Comparison of ENCODE assay signal across 11 cellular contexts in genomic region chr17:58081641-58082340, GRCh38. TPM values are rescaled to one million over a fixed set of nuclear protein-coding genes. Genes with fewer than 3 reads are reported as not detected.
DNase-seq lines count a peak whose midpoint lies in the region; ATAC-seq and TF ChIP-seq lines count a peak whose summit lies in the region.
"Had no signal": no experiment of that assay in that cellular context is flagged by ENCODE, and none has a peak within 500 bp of the region (broad histone marks: within the 10 kb centered on the region; RNA-seq: fewer than 3 reads in every experiment).

No MANE protein-coding gene starts in this region.

- H3K9me3 ChIP-seq in lung (ENCODE audit: control insufficient read depth in 2 of 2, insufficient read depth in 1 of 2, low read length in 1 of 2) (no peaks in the 10 kb centered on the region), stomach (no peaks in the 10 kb centered on the region)
- H3K9me3 ChIP-seq: lower lobe of right lung had no signal

- H3K4me3 ChIP-seq in lung (no peak overlapping the region), stomach (no peak overlapping the region), brain microvascular endothelial cell (ENCODE audit: low read depth, low read length) (no peak overlapping the region)

- TF ChIP-seq POLR2A in stomach (IDR thresholded peaks at IDR 0.05) = no peak

- H3K27ac ChIP-seq in VCaP (peak overlapping the region; percentile 91), lung (ENCODE audit: low read depth in 1 of 2, low read length in 1 of 2) (no peak overlapping the region), stomach (peak overlapping the region in 3 of 5 donors; percentile 94 to 98 (median 97)), brain microvascular endothelial cell (no peak overlapping the region)

- in situ Hi-C loops in brain microvascular endothelial cell (cut with HindIII; ENCODE audit: low pct_ligation_motif_present, low sequenced_read_pairs) = no loop called here

- peaks cover 23% of the 10 kb centered on the region for H3K4me1 Mint-ChIP-seq in T-helper 1 cell treated with Interleukin-12 subunit alpha and Interleukin-12 subunit beta and Interleukin-4 antibody, amounts not matched to agents 30 μg/mL and 1 μg/mL, for 36 hours (ENCODE audit: low read depth)
- peaks cover 23% of the 10 kb centered on the region for H3K4me1 Mint-ChIP-seq in activated T-cell treated with anti-CD3 and anti-CD28 coated beads, Interleukin-2, amount 50 U/mL, for 72 hours (ENCODE audit: low read depth)

- H3K27ac Mint-ChIP-seq in T-helper 1 cell treated with Interleukin-12 subunit alpha and Interleukin-12 subunit beta and Interleukin-4 antibody, amounts not matched to agents 30 μg/mL and 1 μg/mL, for 36 hours = no peak overlapping the region
- no peak overlapping the region for H3K27ac Mint-ChIP-seq in activated T-cell treated with anti-CD3 and anti-CD28 coated beads, Interleukin-2, amount 50 U/mL, for 72 hours

- no peak for ATAC-seq in lung (ENCODE audit: insufficient read depth, low FRiP score)
- no peak for ATAC-seq in activated T-cell treated with anti-CD3 and anti-CD28 coated beads, Interleukin-2, amount 50 U/mL, for 72 hours (replicated peaks in 1 of 2)

- H3K36me3 ChIP-seq in lung (ENCODE audit: control insufficient read depth in 2 of 2, insufficient read depth in 2 of 2, low read length in 2 of 2) (peaks cover 0 to under 1% of the 10 kb centered on the region in 2 donors), stomach (peaks cover 1 to 10% (median 7%) of the 10 kb centered on the region in 4 donors), brain microvascular endothelial cell (replicated peaks) (no peaks in the 10 kb centered on the region)

- intact Hi-C loops in stomach (cut with DNase I; ENCODE audit: low total_unique reads) = loop anchor here (10.0 kb wide), 1 partner anchor 217 kb away; no protein-coding TSS in a partner anchor

- DNase-seq in T-helper 1 cell = no peak
- peak; percentile 18 for DNase-seq in lung (ENCODE audit: low spot score)
- DNase-seq in stomach = no peak
- no peak for DNase-seq in brain microvascular endothelial cell
- DNase-seq in SHP77 treated with DMSO at 0.1 percent for 48 hours (lab: John Stamatoyannopoulos, UW) = no peak
- no peak for DNase-seq in activated T-cell treated with anti-CD3 and anti-CD28 coated beads, Interleukin-2, amount 50 U/mL, for 72 hours
- DNase-seq: Kasumi-1, lower lobe of right lung, NCI-H2029 had no signal

- 82 to 84% methylated on average over 16 of the region's 16 CpGs for WGBS in lung, 2 donors
- WGBS in stomach, 5 donors = 83 to 87% (median 85%) methylated on average over 14 to 16 of the region's 16 CpGs

- H3K4me3 Mint-ChIP-seq in T-helper 1 cell treated with Interleukin-12 subunit alpha and Interleukin-12 subunit beta and Interleukin-4 antibody, amounts not matched to agents 30 μg/mL and 1 μg/mL, for 36 hours = peak overlapping the region; percentile 12
- peak overlapping the region in 1 of 2 donors; percentile 45 for H3K4me3 Mint-ChIP-seq in activated T-cell treated with anti-CD3 and anti-CD28 coated beads, Interleukin-2, amount 50 U/mL, for 72 hours

- H3K4me1 ChIP-seq in lung (ENCODE audit: control insufficient read depth in 2 of 2, insufficient read depth in 2 of 2, low read length in 2 of 2) (peaks cover 12 to 15% of the 10 kb centered on the region in 2 donors), stomach (peaks cover 22 to 38% (median 36%) of the 10 kb centered on the region in 4 donors)

- H3K27me3 Mint-ChIP-seq in T-helper 1 cell treated with Interleukin-12 subunit alpha and Interleukin-12 subunit beta and Interleukin-4 antibody, amounts not matched to agents 30 μg/mL and 1 μg/mL, for 36 hours (ENCODE audit: low read depth) = peaks cover 36% of the 10 kb centered on the region
- peaks cover 24% of the 10 kb centered on the region for H3K27me3 Mint-ChIP-seq in activated T-cell treated with anti-CD3 and anti-CD28 coated beads, Interleukin-2, amount 50 U/mL, for 72 hours (ENCODE audit: low read depth)

- no peaks in the 10 kb centered on the region for H3K9me3 Mint-ChIP-seq in T-helper 1 cell treated with Interleukin-12 subunit alpha and Interleukin-12 subunit beta and Interleukin-4 antibody, amounts not matched to agents 30 μg/mL and 1 μg/mL, for 36 hours
- no peaks in the 10 kb centered on the region for H3K9me3 Mint-ChIP-seq in activated T-cell treated with anti-CD3 and anti-CD28 coated beads, Interleukin-2, amount 50 U/mL, for 72 hours

- TF ChIP-seq EP300 in stomach (IDR thresholded peaks at IDR 0.05) = no peak

- H3K27me3 ChIP-seq in lung (ENCODE audit: control insufficient read depth, insufficient read depth) (no peaks in the 10 kb centered on the region), stomach (no peaks in the 10 kb centered on the region), brain microvascular endothelial cell (replicated peaks) (no peaks in the 10 kb centered on the region)

- H3K36me3 Mint-ChIP-seq in T-helper 1 cell treated with Interleukin-12 subunit alpha and Interleukin-12 subunit beta and Interleukin-4 antibody, amounts not matched to agents 30 μg/mL and 1 μg/mL, for 36 hours (ENCODE audit: low read depth) = peaks cover 6% of the 10 kb centered on the region
- H3K36me3 Mint-ChIP-seq in activated T-cell treated with anti-CD3 and anti-CD28 coated beads, Interleukin-2, amount 50 U/mL, for 72 hours (ENCODE audit: insufficient read depth in 2 of 2) = no peaks in the 10 kb centered on the region

- TF ChIP-seq CTCF in VCaP (conservative IDR thresholded peaks at IDR 0.05) (no peak), lung (IDR thresholded peaks at IDR 0.05; ENCODE audit: control extremely low read depth, extremely low read depth) (no peak), stomach (IDR thresholded peaks at IDR 0.05) (no peak), brain microvascular endothelial cell (IDR thresholded peaks at IDR 0.05; ENCODE audit: low read depth, low read length, missing control alignments) (no peak)

RNA-seq across cellular contexts. Expression of gene DYNLL2, which starts 1.4 kb away (rescaled TPM):
- total RNA-seq in lung (10 to 100 TPM; 25.2 to 36.5 TPM), stomach (10 to 100 TPM in 3 of 5 donors, 1 to 10 TPM in 2; 5.8 to 40.6 (median 20.9) TPM)
- polyA plus RNA-seq in lung (10 to 100 TPM; 21.8 to 27.9 TPM), stomach (10 to 100 TPM; 18.5 to 29.4 (median 22.0) TPM)
- 10 to 100 TPM; 32.9 to 37.7 TPM for total RNA-seq in activated T-cell treated with anti-CD3 and anti-CD28 coated beads, Interleukin-2, amount 50 U/mL, for 72 hours

Comparison
In these comparisons a context has a peak if more than half of its experiments do, and no peak if none do; other contexts are left out.
1. H3K27ac ChIP-seq: peak in VCaP (single experiment) and stomach (3 of 5); none in lung (0 of 2) and brain microvascular endothelial cell (single experiment).